3 cellular contexts compared by ENCODE assay signal in the genomic region with DNA sequence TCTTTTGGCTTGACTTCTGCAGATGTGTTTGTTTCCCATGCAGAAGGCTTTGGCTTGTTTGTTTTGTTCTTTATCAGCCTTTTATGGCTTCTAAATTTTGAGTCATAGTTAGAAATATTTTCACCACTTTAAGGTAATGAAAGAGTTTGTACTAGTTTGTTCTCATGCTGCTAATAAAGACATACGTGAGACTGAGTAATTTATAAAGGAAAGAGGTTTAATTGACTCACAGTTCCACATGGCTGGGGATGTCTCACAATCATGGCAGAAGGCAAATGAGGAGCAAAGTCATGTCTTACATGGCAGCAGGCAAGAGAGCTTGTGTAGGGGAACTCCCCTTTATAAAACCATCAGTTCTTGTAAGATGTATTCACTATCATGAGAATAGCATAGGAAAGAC. TPM values are rescaled to one million over a fixed set of nuclear protein-coding genes. Genes with fewer than 3 reads are reported as not detected.
"Had no signal": no experiment of that assay in that cellular context is flagged by ENCODE, and none has a peak within 500 bp of the region (broad histone marks: within the 10 kb centered on the region; RNA-seq: fewer than 3 reads in every experiment).

No MANE protein-coding gene starts in this region.

RNA-seq across cellular contexts. Expression of a gene that starts 11.8 kb away (rescaled TPM):
- total RNA-seq: ascending aorta had no signal

RNA-seq across cellular contexts. Expression of a gene that starts 42.7 kb away (rescaled TPM):
- total RNA-seq: dermis blood vessel endothelial cell, neural crest cell had no signal
